Comparison of ENCODE assay signal across 35 cellular contexts in genomic region chr11:131172011-131172410, GRCh38.
DNase-seq lines count a peak whose midpoint lies in the region; ATAC-seq and TF ChIP-seq lines count a peak whose summit lies in the region.
"Had no signal": no experiment of that assay in that cellular context is flagged by ENCODE, and none has a peak within 500 bp of the region (broad histone marks: within the 10 kb centered on the region; RNA-seq: fewer than 3 reads in every experiment).

No MANE protein-coding gene starts in this region.

- H3K18ac ChIP-seq in mesendoderm (ENCODE audit: low read length), result no peak overlapping the region

- DNase-seq in GM23338 (ENCODE audit: low spot score), result no peak
- DNase-seq in endodermal cell, result no peak
- DNase-seq in iPS-NIHi7 (ENCODE audit: extremely low spot score), result peak; percentile 33
- peak; percentile 96 for DNase-seq in mesendoderm
- no peak for DNase-seq in stimulated activated effector memory CD8-positive, alpha-beta T cell treated with anti-CD3 and anti-CD28 coated beads, Interleukin-12 subunit alpha, Interleukin-12 subunit beta, amount 100 ng/mL, for 72 hours (ENCODE audit: low spot score in 2 of 2)
- DNase-seq in GM19238 (ENCODE audit: insufficient read length, low spot score), result no peak
- DNase-seq: 8988T; ACHN; AML-193; BE2C; C1 segment of cervical spinal cord; Caco-2; Calu3; CD4-positive, alpha-beta memory T cell; CD4-positive, alpha-beta T cell; CD4-positive, CD25-positive, alpha-beta regulatory T cell; CD8-positive, alpha-beta memory T cell; CD8-positive, alpha-beta T cell; COR-L47; DMS 273 treated with DMSO at 0.1 percent for 48 hours; DMS153; DMS53; DMS79; DMS79 treated with DMSO at 0.1 percent for 48 hours; DND-41; EL had no signal

- H3K9me3 ChIP-seq in endodermal cell (ENCODE audit: control insufficient read depth, low read length), result peaks cover 4% of the 10 kb centered on the region
- H3K9me3 ChIP-seq: A549; BE2C; BLaER1; BLaER1 treated with 17β-estradiol and CSF1 and Interleukin-3, amounts not matched to agents 10 nM and 100 nM; Caco-2 had no signal

- H2BK120ac ChIP-seq in mesendoderm (ENCODE audit: low read depth, low read length), result no peak overlapping the region

- no peaks in the 10 kb centered on the region for H4K20me1 ChIP-seq in GM23338 (replicated peaks; ENCODE audit: insufficient read depth)
- H4K20me1 ChIP-seq: BLaER1; BLaER1 treated with 17β-estradiol and CSF1 and Interleukin-3, amounts not matched to agents 10 nM and 100 nM had no signal

- no peaks in the 10 kb centered on the region for H3K79me1 ChIP-seq in mesendoderm (ENCODE audit: low read length)

- H3K9me3 Mint-ChIP-seq in GM23338, result peaks cover 13% of the 10 kb centered on the region
- H3K9me3 Mint-ChIP-seq in endodermal cell, result peaks cover 6% of the 10 kb centered on the region
- H3K9me3 Mint-ChIP-seq in stimulated activated effector memory CD8-positive, alpha-beta T cell treated with anti-CD3 and anti-CD28 coated beads, Interleukin-12 subunit alpha, Interleukin-12 subunit beta, amount 100 ng/mL, for 72 hours, result peaks cover 2% of the 10 kb centered on the region

- H3K4me2 ChIP-seq in GM23338, result no peak overlapping the region
- H3K4me2 ChIP-seq in mesendoderm (ENCODE audit: low read length), result no peak overlapping the region
- H3K4me2 ChIP-seq: A549; BLaER1; BLaER1 treated with 17β-estradiol and CSF1 and Interleukin-3, amounts not matched to agents 10 nM and 100 nM had no signal

- peaks cover 13% of the 10 kb centered on the region; the same call in 2 of the 3 replicates for H3K36me3 Mint-ChIP-seq in GM23338 (ENCODE audit: low read depth)
- H3K36me3 Mint-ChIP-seq in endodermal cell (ENCODE audit: low read depth), result no peaks in the 10 kb centered on the region
- no peaks in the 10 kb centered on the region for H3K36me3 Mint-ChIP-seq in stimulated activated effector memory CD8-positive, alpha-beta T cell treated with anti-CD3 and anti-CD28 coated beads, Interleukin-12 subunit alpha, Interleukin-12 subunit beta, amount 100 ng/mL, for 72 hours
- H3K36me3 Mint-ChIP-seq: CD14-positive monocyte; CD4-positive, alpha-beta memory T cell; CD4-positive, CD25-positive, alpha-beta regulatory T cell; CD8-positive, alpha-beta memory T cell; CD8-positive, alpha-beta T cell had no signal

- 0 out of 2 replicates have a peak, but pooled peaks cover 11% of the 10 kb centered on the region for H3K9me2 ChIP-seq in GM23338 (ENCODE audit: insufficient read depth)

- H4K8ac ChIP-seq in mesendoderm (ENCODE audit: low read depth, low read length), result no peak overlapping the region

- WGBS in endodermal cell (ENCODE audit: insufficient coverage in 1 of 2, insufficient read length in 1 of 2), 2 experiments, result 33 to 53% methylated on average over 1 to 2 of the region's 2 CpGs
- no CpG with 5 or more reads among the region's 2 CpGs for WGBS in mesendoderm (ENCODE audit: extremely low coverage, insufficient coverage, low lambda C conversion rate)

- H3K79me2 ChIP-seq in GM23338 (replicated peaks; ENCODE audit: insufficient read depth), result no peaks in the 10 kb centered on the region
- H3K79me2 ChIP-seq in mesendoderm (ENCODE audit: control insufficient read depth, insufficient read depth, low read length), result no peaks in the 10 kb centered on the region

- H3K4me3 ChIP-seq in GM23338 (no peak overlapping the region), endodermal cell (ENCODE audit: low read length) (no peak overlapping the region), mesendoderm (ENCODE audit: low read length) (no peak overlapping the region)
- H3K4me3 ChIP-seq: A549; BLaER1; BLaER1 treated with 17β-estradiol and CSF1 and Interleukin-3, amounts not matched to agents 10 nM and 100 nM had no signal

- H3K36me3 ChIP-seq in GM23338 (ENCODE audit: insufficient read depth) (no peaks in the 10 kb centered on the region), endodermal cell (ENCODE audit: control insufficient read depth, insufficient read depth, low read length) (no peaks in the 10 kb centered on the region), mesendoderm (ENCODE audit: control insufficient read depth, insufficient read depth, low read length) (no peaks in the 10 kb centered on the region)
- H3K36me3 ChIP-seq: BE2C; BLaER1; BLaER1 treated with 17β-estradiol and CSF1 and Interleukin-3, amounts not matched to agents 10 nM and 100 nM had no signal

- no peak overlapping the region for H3K56ac ChIP-seq in mesendoderm (ENCODE audit: low read length)

- peaks cover 7% of the 10 kb centered on the region; the same call in 1 of the 2 replicates for H3K4me1 ChIP-seq in GM23338 (ENCODE audit: insufficient read depth)
- no peaks in the 10 kb centered on the region for H3K4me1 ChIP-seq in endodermal cell (ENCODE audit: control insufficient read depth, insufficient read depth, low read length)
- H3K4me1 ChIP-seq in mesendoderm (ENCODE audit: control insufficient read depth, low read depth, low read length), result peaks cover 1% of the 10 kb centered on the region
- H3K4me1 ChIP-seq: A549; BE2C; BLaER1; BLaER1 treated with 17β-estradiol and CSF1 and Interleukin-3, amounts not matched to agents 10 nM and 100 nM; Caco-2 had no signal

- H3K4ac ChIP-seq in mesendoderm (ENCODE audit: low read depth, low read length), result no peak overlapping the region

- peaks cover 5% of the 10 kb centered on the region for H3K4me1 Mint-ChIP-seq in GM23338
- H3K4me1 Mint-ChIP-seq in endodermal cell, result peaks cover 14% of the 10 kb centered on the region
- H3K4me1 Mint-ChIP-seq in stimulated activated effector memory CD8-positive, alpha-beta T cell treated with anti-CD3 and anti-CD28 coated beads, Interleukin-12 subunit alpha, Interleukin-12 subunit beta, amount 100 ng/mL, for 72 hours, result no peaks in the 10 kb centered on the region
- H3K4me1 Mint-ChIP-seq: B cell; CD14-positive monocyte; CD4-positive, alpha-beta memory T cell; CD4-positive, CD25-positive, alpha-beta regulatory T cell; CD8-positive, alpha-beta memory T cell had no signal

- H3K23ac ChIP-seq in mesendoderm (ENCODE audit: low read length), result no peak overlapping the region

- H2BK15ac ChIP-seq in mesendoderm (replicated peaks; ENCODE audit: low read depth), result no peak overlapping the region

- no peak overlapping the region for H2BK5ac ChIP-seq in mesendoderm (ENCODE audit: low read length)

- H3K9ac ChIP-seq in endodermal cell (ENCODE audit: extremely low read depth, low read length, poor library complexity, severe bottlenecking) (no peak overlapping the region), mesendoderm (ENCODE audit: low read length) (no peak overlapping the region)
- H3K9ac ChIP-seq: BLaER1; BLaER1 treated with 17β-estradiol and CSF1 and Interleukin-3, amounts not matched to agents 10 nM and 100 nM had no signal

- H2AFZ ChIP-seq in GM23338, result peak overlapping the region; percentile 63

- H3K27ac Mint-ChIP-seq in GM23338, result no peak overlapping the region
- peak overlapping the region; percentile 9 for H3K27ac Mint-ChIP-seq in endodermal cell
- no peak overlapping the region for H3K27ac Mint-ChIP-seq in stimulated activated effector memory CD8-positive, alpha-beta T cell treated with anti-CD3 and anti-CD28 coated beads, Interleukin-12 subunit alpha, Interleukin-12 subunit beta, amount 100 ng/mL, for 72 hours
- H3K27ac Mint-ChIP-seq: B cell; CD14-positive monocyte; CD4-positive, alpha-beta T cell; CD4-positive, CD25-positive, alpha-beta regulatory T cell; CD8-positive, alpha-beta memory T cell; CD8-positive, alpha-beta T cell had no signal

- H3K27me3 ChIP-seq in GM23338 (ENCODE audit: insufficient read depth) (no peaks in the 10 kb centered on the region), endodermal cell (ENCODE audit: control insufficient read depth, insufficient read depth, low read length, poor library complexity, severe bottlenecking) (no peaks in the 10 kb centered on the region), mesendoderm (ENCODE audit: insufficient read depth, low read length, poor library complexity) (no peaks in the 10 kb centered on the region)
- H3K27me3 ChIP-seq: BE2C; BLaER1; BLaER1 treated with 17β-estradiol and CSF1 and Interleukin-3, amounts not matched to agents 10 nM and 100 nM had no signal

- ATAC-seq in GM23338 (no peak), HG03460 (IDR thresholded peaks at IDR 0.05; ENCODE audit: unreplicated experiment) (no peak), HG03354 (IDR thresholded peaks at IDR 0.05; ENCODE audit: poor library complexity, severe bottlenecking, unreplicated experiment) (no peak)
- no peak for ATAC-seq in stimulated activated effector memory CD8-positive, alpha-beta T cell treated with anti-CD3 and anti-CD28 coated beads, Interleukin-12 subunit alpha, Interleukin-12 subunit beta, amount 100 ng/mL, for 72 hours
- ATAC-seq: A549; CD8-positive, alpha-beta T cell had no signal

- H3K27me3 Mint-ChIP-seq in GM23338 (ENCODE audit: insufficient read depth, low read depth, poor library complexity) (no peaks in the 10 kb centered on the region), endodermal cell (ENCODE audit: insufficient read depth) (peaks cover 9% of the 10 kb centered on the region)
- H3K27me3 Mint-ChIP-seq: B cell; CD4-positive, alpha-beta T cell; CD4-positive, CD25-positive, alpha-beta regulatory T cell; CD8-positive, alpha-beta memory T cell had no signal

- TF ChIP-seq CTCF in GM23338 (conservative IDR thresholded peaks at IDR 0.05; ENCODE audit: low read depth in 2 of 2) (no peak), endodermal cell (conservative IDR thresholded peaks at IDR 0.05) (no peak)

- H3K4me3 Mint-ChIP-seq in GM23338 (no peak overlapping the region), endodermal cell (no peak overlapping the region)
- H3K4me3 Mint-ChIP-seq in stimulated activated effector memory CD8-positive, alpha-beta T cell treated with anti-CD3 and anti-CD28 coated beads, Interleukin-12 subunit alpha, Interleukin-12 subunit beta, amount 100 ng/mL, for 72 hours, result no peak overlapping the region
- H3K4me3 Mint-ChIP-seq: B cell; CD14-positive monocyte; CD4-positive, alpha-beta memory T cell; CD4-positive, alpha-beta T cell; CD4-positive, CD25-positive, alpha-beta regulatory T cell; CD8-positive, alpha-beta memory T cell; CD8-positive, alpha-beta T cell had no signal

- no peak overlapping the region for H4K5ac ChIP-seq in mesendoderm (ENCODE audit: low read length)

- H3F3A ChIP-seq in GM23338 (replicated peaks; ENCODE audit: low read depth), result no peaks in the 10 kb centered on the region

- no peak overlapping the region for H2AK5ac ChIP-seq in mesendoderm (ENCODE audit: low read length)

- H3K27ac ChIP-seq in GM23338 (ENCODE audit: low read depth) (no peak overlapping the region), endodermal cell (ENCODE audit: low read depth, low read length) (no peak overlapping the region), mesendoderm (ENCODE audit: low read depth, low read length) (no peak overlapping the region)
- H3K27ac ChIP-seq: 22Rv1; A549; BLaER1; BLaER1 treated with 17β-estradiol and CSF1 and Interleukin-3, amounts not matched to agents 10 nM and 100 nM; C4-2B had no signal

Comparison
In these comparisons a context has a peak if more than half of its experiments do, and no peak if none do; other contexts are left out.
1. DNase-seq: peak in iPS-NIHi7 (single experiment) and mesendoderm (single experiment); none in GM23338 (single experiment), endodermal cell (single experiment), stimulated activated effector memory CD8-positive, alpha-beta T cell treated with anti-CD3 and anti-CD28 coated beads, Interleukin-12 subunit alpha, Interleukin-12 subunit beta, amount 100 ng/mL, for 72 hours (0 of 2) and GM19238 (single experiment).